In the genomic region with DNA sequence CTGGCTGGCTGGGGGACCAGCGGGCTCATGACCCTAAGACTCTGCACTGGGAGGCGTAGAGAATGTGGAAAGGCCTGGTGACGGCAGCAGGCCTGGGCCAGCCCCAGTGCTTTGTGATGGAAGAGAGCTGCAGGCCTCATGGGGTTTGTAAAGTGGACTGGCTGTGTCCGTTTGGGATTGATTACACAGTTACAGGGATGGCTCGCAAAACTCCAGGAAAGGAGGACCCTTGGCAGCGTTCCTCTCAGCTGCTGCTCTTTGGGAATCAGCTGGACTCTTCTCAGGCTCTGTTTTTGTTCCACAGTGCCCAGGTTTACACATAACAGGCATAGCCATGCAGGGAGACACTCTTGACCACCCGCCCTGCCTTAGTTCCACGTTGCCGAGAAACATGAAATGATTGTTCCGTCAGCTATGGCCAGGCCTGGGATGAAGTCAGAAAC, we compare ENCODE assay signal across 10 cellular contexts.
DNase-seq lines count a peak whose midpoint lies in the region; ATAC-seq and TF ChIP-seq lines count a peak whose summit lies in the region.
"Had no signal": no experiment of that assay in that cellular context is flagged by ENCODE, and none has a peak within 500 bp of the region (broad histone marks: within the 10 kb centered on the region; RNA-seq: fewer than 3 reads in every experiment).

No MANE protein-coding gene starts in this region.

- H3K36me3 Mint-ChIP-seq in chondrocyte (ENCODE audit: low read depth) = peaks cover 1% of the 10 kb centered on the region
- H3K36me3 Mint-ChIP-seq in CD4-positive, alpha-beta T cell (ENCODE audit: low read depth) = peaks cover 4% of the 10 kb centered on the region

- no peak for TF ChIP-seq CTCF in chondrocyte (IDR thresholded peaks at IDR 0.05)
- no peak for TF ChIP-seq CTCF in CD4-positive, alpha-beta T cell (IDR thresholded peaks at IDR 0.05)

- peak overlapping the region in 1 of 5 donors; percentile 19 for H3K4me3 ChIP-seq in subcutaneous abdominal adipose tissue (ENCODE audit: low read depth in 1 of 5, low read length in 5 of 5)
- H3K4me3 ChIP-seq: K562 had no signal

- peak overlapping the region; percentile 70 for H3K27ac Mint-ChIP-seq in chondrocyte (ENCODE audit: unreplicated experiment)
- no peak overlapping the region for H3K27ac Mint-ChIP-seq in CD4-positive, alpha-beta T cell
- H3K27ac Mint-ChIP-seq: activated naive CD8-positive, alpha-beta T cell treated with anti-CD3 and anti-CD28 coated beads for 36 hours had no signal

- POLR2A ChIA-PET in CD4-positive, alpha-beta T cell (lab: Charles Lee) = no interaction called here

- H3K36me3 ChIP-seq in subcutaneous abdominal adipose tissue (ENCODE audit: control insufficient read depth in 5 of 5, insufficient read depth in 5 of 5, low read length in 5 of 5) = no peaks in the 10 kb centered on the region

- H3K27me3 ChIP-seq in subcutaneous abdominal adipose tissue (ENCODE audit: control insufficient read depth in 5 of 5, insufficient read depth in 4 of 5, low read length in 5 of 5) = no peaks in the 10 kb centered on the region
- H3K27me3 ChIP-seq in CD4-positive, alpha-beta T cell (ENCODE audit: control insufficient read depth, insufficient read depth, low read length) = no peaks in the 10 kb centered on the region

- CTCF ChIA-PET in CD4-positive, alpha-beta T cell (lab: Charles Lee) = no interaction called here

- H3K9me3 ChIP-seq in subcutaneous abdominal adipose tissue (ENCODE audit: control insufficient read depth in 5 of 5, low read length in 5 of 5) = no peaks in the 10 kb centered on the region
- H3K9me3 ChIP-seq in CD4-positive, alpha-beta T cell (ENCODE audit: control insufficient read depth, low read length) = no peaks in the 10 kb centered on the region

- no peak overlapping the region for H3K27ac ChIP-seq in subcutaneous abdominal adipose tissue (ENCODE audit: low read depth, low read length)
- H3K27ac ChIP-seq in CD4-positive, alpha-beta T cell (ENCODE audit: low read depth, low read length) = no peak overlapping the region

- intact Hi-C loops in left colon (cut with DNase I, micrococcal nuclease) = no loop called here
- intact Hi-C loops in CD4-positive, alpha-beta T cell (cut with DNase I, micrococcal nuclease) = loop anchor here in 1 of 2 experiments (5.0 kb wide), 2 partner anchors 37 to 57 kb away; no protein-coding TSS in a partner anchor

- peaks cover 47% of the 10 kb centered on the region for H3K4me1 Mint-ChIP-seq in chondrocyte (ENCODE audit: low read depth)
- H3K4me1 Mint-ChIP-seq in CD4-positive, alpha-beta T cell (ENCODE audit: low read depth) = peaks cover 13% of the 10 kb centered on the region

- peaks cover 2% of the 10 kb centered on the region for H3K9me3 Mint-ChIP-seq in chondrocyte (ENCODE audit: low read depth)
- no peaks in the 10 kb centered on the region for H3K9me3 Mint-ChIP-seq in CD4-positive, alpha-beta T cell
- H3K9me3 Mint-ChIP-seq: activated naive CD8-positive, alpha-beta T cell treated with anti-CD3 and anti-CD28 coated beads for 36 hours had no signal

- peak overlapping the region in 4 of 5 donors; percentile 21 to 47 (median 30) for H3K9ac ChIP-seq in subcutaneous abdominal adipose tissue (ENCODE audit: low read length in 5 of 5)

- no peak overlapping the region for H3K4me3 Mint-ChIP-seq in chondrocyte (ENCODE audit: unreplicated experiment)
- no peak overlapping the region for H3K4me3 Mint-ChIP-seq in CD4-positive, alpha-beta T cell
- H3K4me3 Mint-ChIP-seq: activated naive CD8-positive, alpha-beta T cell treated with anti-CD3 and anti-CD28 coated beads for 36 hours had no signal

- DNase-seq in NCI-H1930 (lab: John Stamatoyannopoulos, UW) = peak; percentile 28 to 64
- no peak for DNase-seq in chondrocyte (ENCODE audit: low spot score)
- peak; percentile 30 to 72 for DNase-seq in left colon
- DNase-seq in CD4-positive, alpha-beta T cell = no peak
- no peak for DNase-seq in SW480 (ENCODE audit: low spot score)
- DNase-seq: activated naive CD8-positive, alpha-beta T cell treated with anti-CD3 and anti-CD28 coated beads for 36 hours had no signal

- ATAC-seq in left colon (peak; percentile 34), HG02981 (IDR thresholded peaks at IDR 0.05; ENCODE audit: unreplicated experiment) (no peak), GM19463 (IDR thresholded peaks at IDR 0.05; ENCODE audit: unreplicated experiment) (no peak)
- ATAC-seq in CD4-positive, alpha-beta T cell (ENCODE audit: poor library complexity) = no peak
- ATAC-seq: K562 had no signal

- H3K27me3 Mint-ChIP-seq in chondrocyte (ENCODE audit: low read depth) = no peaks in the 10 kb centered on the region
- H3K27me3 Mint-ChIP-seq in CD4-positive, alpha-beta T cell = no peaks in the 10 kb centered on the region
- H3K27me3 Mint-ChIP-seq: activated naive CD8-positive, alpha-beta T cell treated with anti-CD3 and anti-CD28 coated beads for 36 hours had no signal

- H3K4me1 ChIP-seq in subcutaneous abdominal adipose tissue (ENCODE audit: control insufficient read depth in 5 of 5, insufficient read depth in 5 of 5, low read length in 5 of 5) = peaks cover 0 to 22% (median 10%) of the 10 kb centered on the region in 5 donors

Comparison
In these comparisons a context has a peak if more than half of its experiments do, and no peak if none do; other contexts are left out.
1. DNase-seq: peak in NCI-H1930 (2 of 2) and left colon (2 of 2); none in chondrocyte (single experiment), CD4-positive, alpha-beta T cell (0 of 10) and SW480 (single experiment).